ENCODE assay signal across 29 cellular contexts in genomic region chr7:157024716-157025115, GRCh38. TPM values are rescaled to one million over a fixed set of nuclear protein-coding genes. Genes with fewer than 3 reads are reported as not detected.
DNase-seq lines count a peak whose midpoint lies in the region; ATAC-seq, FAIRE-seq and TF ChIP-seq lines count a peak whose summit lies in the region.
"Had no signal": no experiment of that assay in that cellular context is flagged by ENCODE, and none has a peak within 500 bp of the region (broad histone marks: within the 10 kb centered on the region; RNA-seq: fewer than 3 reads in every experiment).

No MANE protein-coding gene starts in this region.

- no peak overlapping the region for H3K9ac ChIP-seq in K562 (ENCODE audit: insufficient read depth in 1 of 2, low read depth in 2 of 2, low read length in 2 of 2)
- H3K9ac ChIP-seq: BLaER1 had no signal

- H3K4me1 ChIP-seq in HEK293 (ENCODE audit: control insufficient read depth, insufficient read depth, low read length) (no peaks in the 10 kb centered on the region), K562 (replicated peaks in 1 of 2; ENCODE audit: control insufficient read depth in 2 of 2, insufficient read depth in 2 of 2, low read length in 2 of 2) (peaks cover 0 to 17% of the 10 kb centered on the region in 2 experiments; a peak in 3 of 5 replicates)
- H3K4me1 ChIP-seq: BE2C, BLaER1, Caco-2 had no signal

- POLR2A ChIA-PET in HEK293 (lab: Yijun Ruan, JAX), result no interaction called here
- POLR2A ChIA-PET in K562 (lab: Yijun Ruan, JAX), result interaction anchor here (0.5 to 1.1 kb wide), 3 partner anchors 10 to 15 kb away, joined by 3 to 5 read pairs (median 3); no protein-coding TSS in a partner anchor

- 0 out of 2 replicates have a peak, but pooled peaks cover 5% of the 10 kb centered on the region for H4K20me1 ChIP-seq in K562 (replicated peaks; ENCODE audit: control insufficient read depth, insufficient read depth, low read length)

- peaks cover 60 to 78% of the 10 kb centered on the region in 2 experiments for H3K27me3 ChIP-seq in K562 (ENCODE audit: control insufficient read depth in 2 of 2, insufficient read depth in 2 of 2, low read length in 2 of 2)

- BruUV-seq in K562 (replicated peaks; lab: Mats Ljungman, UMichigan), result no TSS peak

- no peaks in the 10 kb centered on the region for H3K9me3 Mint-ChIP-seq in activated CD8-positive, alpha-beta memory T cell treated with anti-CD3 and anti-CD28 coated beads, Interleukin-2, amount 10 ng/mL, durations not matched to agents 7 days and 5 days (ENCODE audit: low read depth)
- peaks cover 3% of the 10 kb centered on the region for H3K9me3 Mint-ChIP-seq in stimulated activated memory B cell treated with anti-CD40 and anti-IgM and Interleukin-4, amounts not matched to agents 10 μg/mL and 1 μg/mL and 100 μg/mL, for 72 hours
- H3K9me3 Mint-ChIP-seq: CD4-positive, alpha-beta T cell; CD8-positive, alpha-beta T cell had no signal

- H3K4me3 ChIP-seq in HEK293 (ENCODE audit: low read depth, low read length) (no peak overlapping the region), K562 (no peak overlapping the region)
- H3K4me3 ChIP-seq: BLaER1 had no signal

- H3K27me3 Mint-ChIP-seq in activated CD8-positive, alpha-beta memory T cell treated with anti-CD3 and anti-CD28 coated beads, Interleukin-2, amount 10 ng/mL, durations not matched to agents 7 days and 5 days, result peaks cover 82% of the 10 kb centered on the region
- H3K27me3 Mint-ChIP-seq in stimulated activated memory B cell treated with anti-CD40 and anti-IgM and Interleukin-4, amounts not matched to agents 10 μg/mL and 1 μg/mL and 100 μg/mL, for 72 hours, result peaks cover 81% of the 10 kb centered on the region

- H3K36me3 ChIP-seq in HEK293 (ENCODE audit: control insufficient read depth in 2 of 2, insufficient read depth in 1 of 2, low read length in 2 of 2) (no peaks in the 10 kb centered on the region), K562 (ENCODE audit: control insufficient read depth, insufficient read depth, low read length) (no peaks in the 10 kb centered on the region)
- H3K36me3 ChIP-seq: BE2C, BLaER1 had no signal

- no peak overlapping the region for H2AFZ ChIP-seq in K562 (ENCODE audit: low read depth, low read length)

- no peaks in the 10 kb centered on the region for H3K79me2 ChIP-seq in K562 (ENCODE audit: control insufficient read depth, insufficient read depth, low read length)

- H3K27ac ChIP-seq in HEK293 (ENCODE audit: extremely low read depth, low read depth, low read length), result no peak overlapping the region
- no peak overlapping the region for H3K27ac ChIP-seq in K562 (ENCODE audit: extremely low read depth, low read depth, low read length)
- H3K27ac ChIP-seq: BLaER1 had no signal

- ATAC-seq in activated CD8-positive, alpha-beta memory T cell treated with anti-CD3 and anti-CD28 coated beads, Interleukin-2, amount 10 ng/mL, durations not matched to agents 7 days and 5 days, result no peak
- ATAC-seq in K562, result no peak
- ATAC-seq in GM21528 (IDR thresholded peaks at IDR 0.05; ENCODE audit: low FRiP score, unreplicated experiment), result no peak
- no peak for ATAC-seq in stimulated activated memory B cell treated with anti-CD40 and anti-IgM and Interleukin-4, amounts not matched to agents 10 μg/mL and 1 μg/mL and 100 μg/mL, for 72 hours
- ATAC-seq: CD8-positive, alpha-beta T cell had no signal

- intact Hi-C loops in K562 (cut with micrococcal nuclease), result no loop called here

- no peak overlapping the region for H3K4me3 Mint-ChIP-seq in activated CD8-positive, alpha-beta memory T cell treated with anti-CD3 and anti-CD28 coated beads, Interleukin-2, amount 10 ng/mL, durations not matched to agents 7 days and 5 days
- H3K4me3 Mint-ChIP-seq in stimulated activated memory B cell treated with anti-CD40 and anti-IgM and Interleukin-4, amounts not matched to agents 10 μg/mL and 1 μg/mL and 100 μg/mL, for 72 hours, result no peak overlapping the region
- H3K4me3 Mint-ChIP-seq: CD4-positive, alpha-beta T cell; CD8-positive, alpha-beta T cell had no signal

- no peak for TF ChIP-seq EP300 in K562 (IDR thresholded peaks at IDR 0.05; ENCODE audit: low read length)

- 6% methylated on average over 3 of the region's 3 CpGs for WGBS in K562 (ENCODE audit: insufficient coverage, low coverage, missing lambda C conversion rate)

- H3K36me3 Mint-ChIP-seq in activated CD8-positive, alpha-beta memory T cell treated with anti-CD3 and anti-CD28 coated beads, Interleukin-2, amount 10 ng/mL, durations not matched to agents 7 days and 5 days, result no peaks in the 10 kb centered on the region
- H3K36me3 Mint-ChIP-seq in stimulated activated memory B cell treated with anti-CD40 and anti-IgM and Interleukin-4, amounts not matched to agents 10 μg/mL and 1 μg/mL and 100 μg/mL, for 72 hours, result no peaks in the 10 kb centered on the region
- H3K36me3 Mint-ChIP-seq: CD8-positive, alpha-beta T cell had no signal

- H3K9me3 ChIP-seq in HEK293 (ENCODE audit: control insufficient read depth, insufficient read depth, low read depth, low read length) (no peaks in the 10 kb centered on the region), K562 (replicated peaks; ENCODE audit: control insufficient read depth, insufficient read depth, low read depth, low read length) (no peaks in the 10 kb centered on the region)
- H3K9me3 ChIP-seq: BE2C, Caco-2 had no signal

- no peak overlapping the region for H3K27ac Mint-ChIP-seq in activated CD8-positive, alpha-beta memory T cell treated with anti-CD3 and anti-CD28 coated beads, Interleukin-2, amount 10 ng/mL, durations not matched to agents 7 days and 5 days
- H3K27ac Mint-ChIP-seq in stimulated activated memory B cell treated with anti-CD40 and anti-IgM and Interleukin-4, amounts not matched to agents 10 μg/mL and 1 μg/mL and 100 μg/mL, for 72 hours, result no peak overlapping the region
- H3K27ac Mint-ChIP-seq: CD4-positive, alpha-beta T cell; CD8-positive, alpha-beta T cell had no signal

- in situ Hi-C loops in K562 (cut with MboI), result no loop called here

- H3K4me2 ChIP-seq in K562 (ENCODE audit: insufficient read depth, low read length), result no peak overlapping the region
- H3K4me2 ChIP-seq: BLaER1 had no signal

- CTCF ChIA-PET in activated CD8-positive, alpha-beta memory T cell treated with anti-CD3 and anti-CD28 coated beads, Interleukin-2, amount 10 ng/mL, durations not matched to agents 7 days and 5 days (lab: Charles Lee), result interaction anchor here (1.0 kb wide), 1 partner anchor 31 kb away, joined by 3 read pairs; no protein-coding TSS in a partner anchor
- CTCF ChIA-PET in HEK293 (lab: Yijun Ruan, JAX), result interaction anchor here (0.9 kb wide), 1 partner anchor 55 kb away, joined by 6 read pairs; no protein-coding TSS in a partner anchor
- CTCF ChIA-PET in K562 (lab: Yijun Ruan, JAX; ENCODE audit: low intra/inter-chr PET ratio), result no interaction called here

- TF ChIP-seq RAD21 in K562 (CRISPR knock-in tag; conservative IDR thresholded peaks at IDR 0.05 in 1 of 2, IDR thresholded peaks at IDR 0.05 in 1 of 2), result no peak

- no peak for TF ChIP-seq POLR2A in K562 (conservative IDR thresholded peaks at IDR 0.05)

- no peak for TF ChIP-seq CTCF in HEK293 (tag by site-specific recombination; IDR thresholded peaks at IDR 0.05)
- TF ChIP-seq CTCF in K562 (IDR thresholded peaks at IDR 0.05 in 2 of 3, conservative IDR thresholded peaks at IDR 0.05 in 1 of 3; ENCODE audit: insufficient read depth in 2 of 3, low read depth in 1 of 3, low read length in 3 of 3), result no peak

- peak; percentile 4 for DNase-seq in activated CD8-positive, alpha-beta memory T cell treated with anti-CD3 and anti-CD28 coated beads, Interleukin-2, amount 50 U/mL, for 48 hours
- DNase-seq in activated CD8-positive, alpha-beta memory T cell treated with anti-CD3 and anti-CD28 coated beads, Interleukin-2, amount 10 ng/mL, durations not matched to agents 7 days and 5 days, result no peak
- DNase-seq in K562 (ENCODE audit: extremely low read depth in 1 of 4, low spot score in 3 of 4), result no peak
- peak; percentile 3 for DNase-seq in islet precursor cell
- no peak for DNase-seq in GF-D8 (lab: John Stamatoyannopoulos, UW)
- DNase-seq: 8988T; ACHN; BE2C; C1 segment of cervical spinal cord; Calu3; CD4-positive, alpha-beta T cell; CD8-positive, alpha-beta T cell; DMS153; DMS53; DMS79; DND-41; EL; GDM1 had no signal

- H3K9me1 ChIP-seq in K562 (ENCODE audit: control insufficient read depth, insufficient read depth, low read length), result no peaks in the 10 kb centered on the region

- no peak for FAIRE-seq in K562 (lab: Jason Lieb, UNC)
- FAIRE-seq: A204.1, D721Med, GM12891, GM19239 had no signal

- peaks cover 1% of the 10 kb centered on the region for H3K4me1 Mint-ChIP-seq in activated CD8-positive, alpha-beta memory T cell treated with anti-CD3 and anti-CD28 coated beads, Interleukin-2, amount 10 ng/mL, durations not matched to agents 7 days and 5 days
- peaks cover 9% of the 10 kb centered on the region for H3K4me1 Mint-ChIP-seq in stimulated activated memory B cell treated with anti-CD40 and anti-IgM and Interleukin-4, amounts not matched to agents 10 μg/mL and 1 μg/mL and 100 μg/mL, for 72 hours

TF ChIP-seq in HEK293, 187 proteins besides CTCF, POLR2A, EP300 and RAD21 (continues in another document):
- TF ChIP-seq ZNF133 (tag by site-specific recombination; IDR thresholded peaks at IDR 0.05), result no peak
- TF ChIP-seq ZNF10 (tag by site-specific recombination; IDR thresholded peaks at IDR 0.05), result no peak

RNA-seq across cellular contexts. Expression of gene MNX1, which starts 14.3 kb away (rescaled TPM):
- total RNA-seq in activated CD8-positive, alpha-beta memory T cell treated with anti-CD3 and anti-CD28 coated beads, Interleukin-2, amount 10 ng/mL, durations not matched to agents 7 days and 5 days, result not detected
- total RNA-seq in K562 (2011; cell fraction: chromatin; rRNA removed; ENCODE audit: low replicate concordance), result 6.6 and 8.7 TPM in 2 replicates
- total RNA-seq in K562 (2011; cell fraction: nucleolus; rRNA removed), result 4.3 and 5.3 TPM in 2 replicates
- total RNA-seq in K562 (2011; cell fraction: nucleoplasm; rRNA removed), result 5.3 and 5.4 TPM in 2 replicates
- total RNA-seq in K562 (2014; rRNA removed) (5.3 TPM in 2 replicates), K562 (2014; rRNA removed; fragmentation: Illumina TruSeq; extraction: Trizol) (1.4 and 1.8 TPM in 2 replicates), K562 (2015; rRNA removed; fragmentation: Illumina TruSeq; extraction: Trizol) (2.1 and 2.2 TPM in 2 replicates), K562 (2021) (8.0 and 9.5 TPM in 2 replicates)
- polyA plus RNA-seq in K562 (2011; rRNA removed) (0.98 and 1.2 TPM in 2 replicates), K562 (2014; fragmentation: Illumina TruSeq; extraction: Trizol) (1.1 and 1.7 TPM in 2 replicates), K562 (2014; fragmentation: Nextera tagmentation; extraction: Ambion mirVana) (under 1 TPM; 0.15 to 0.25 TPM), K562 (2014; rRNA removed) (4.0 and 5.9 TPM in 2 replicates)
- polyA plus RNA-seq in K562 (2011; cell fraction: cytosol; rRNA removed), result 0.62 and 1.2 TPM in 2 replicates
- polyA plus RNA-seq in K562 (2011; cell fraction: nucleus; rRNA removed), result 6.0 and 6.7 TPM in 2 replicates
- 2.7 and 7.8 TPM in 2 replicates for polyA plus RNA-seq in K562 (2012)
- polyA minus RNA-seq in K562 (2011; rRNA and poly(A)+ RNA removed), result 0.66 and 0.84 TPM in 2 replicates
- 2.5 TPM in 1 of 2 replicates, not detected in the other for polyA minus RNA-seq in K562 (2011; cell fraction: cytosol; rRNA and poly(A)+ RNA removed)
- polyA minus RNA-seq in K562 (2011; cell fraction: nucleus; rRNA and poly(A)+ RNA removed), result 3.2 and 4.3 TPM in 2 replicates
- total RNA-seq: A673; CD8-positive, alpha-beta T cell had no signal
- polyA plus RNA-seq: AG04450 had no signal

Comparison
In these comparisons a context has a peak if more than half of its experiments do, and no peak if none do; other contexts are left out.
1. DNase-seq: peak in activated CD8-positive, alpha-beta memory T cell treated with anti-CD3 and anti-CD28 coated beads, Interleukin-2, amount 50 U/mL, for 48 hours (single experiment) and islet precursor cell (single experiment); none in activated CD8-positive, alpha-beta memory T cell treated with anti-CD3 and anti-CD28 coated beads, Interleukin-2, amount 10 ng/mL, durations not matched to agents 7 days and 5 days (single experiment), K562 (0 of 4) and GF-D8 (single experiment).